In the genomic region with DNA sequence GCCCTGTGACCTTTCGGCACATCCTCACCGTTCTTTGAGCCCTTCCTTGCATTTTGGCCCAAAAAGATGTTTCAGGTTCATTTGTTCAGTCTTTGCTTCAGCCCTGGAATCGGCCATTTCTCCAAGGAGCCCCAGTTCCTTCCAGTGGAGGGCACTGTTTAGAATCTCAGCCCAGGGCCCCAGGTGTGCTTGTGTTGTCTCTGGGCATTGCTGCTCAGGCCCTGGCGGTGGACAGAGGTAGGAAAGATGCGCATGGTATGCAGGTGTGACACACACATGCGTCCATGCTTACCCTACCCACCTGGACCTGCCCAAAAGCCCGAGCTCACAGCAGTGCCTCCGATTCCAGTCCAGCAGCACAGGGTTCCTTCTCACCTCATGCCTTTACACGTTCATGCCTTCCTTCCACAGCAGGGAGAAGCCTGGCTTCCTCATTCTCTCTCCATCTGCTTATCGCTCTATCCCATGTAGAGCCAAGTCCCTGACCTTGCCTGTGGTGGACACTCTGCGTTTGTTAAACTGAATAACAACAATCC, we compare ENCODE assay signal across 8 cellular contexts.
DNase-seq lines count a peak whose midpoint lies in the region; TF ChIP-seq lines count a peak whose summit lies in the region.

No MANE protein-coding gene starts in this region.

- H3K9me3 ChIP-seq in MG63 = no peaks in the 10 kb centered on the region

- in situ Hi-C loops in astrocyte of the spinal cord (cut with HindIII; ENCODE audit: low sequenced_read_pairs) = no loop called here

- no peaks in the 10 kb centered on the region for H3K36me3 ChIP-seq in MG63

- H3K27me3 ChIP-seq in MG63 = no peaks in the 10 kb centered on the region

- no peak overlapping the region for H3K4me3 Mint-ChIP-seq in mesothelial cell of epicardium

- peaks cover 7% of the 10 kb centered on the region for H3K4me1 Mint-ChIP-seq in mesothelial cell of epicardium

- no peaks in the 10 kb centered on the region for H3K9me3 Mint-ChIP-seq in mesothelial cell of epicardium

- TF ChIP-seq CTCF in astrocyte of the spinal cord (IDR thresholded peaks at IDR 0.05; ENCODE audit: low read depth, low read length) = peak; percentile 41
- peak; percentile 41 for TF ChIP-seq CTCF in mesothelial cell of epicardium (IDR thresholded peaks at IDR 0.05; ENCODE audit: unreplicated experiment)

- DNase-seq in ELF-1 (ENCODE audit: low read depth, low spot score) = peak; percentile 74
- peak; percentile 82 for DNase-seq in HPDE6-E6E7 (ENCODE audit: extremely low spot score)
- no peak for DNase-seq in astrocyte of the spinal cord (ENCODE audit: low read depth, low spot score)
- DNase-seq in mesothelial cell of epicardium (ENCODE audit: low spot score in 2 of 2, unreplicated experiment in 2 of 2) = no peak
- no peak for DNase-seq in MG63
- no peak for DNase-seq in stimulated activated CD4-positive, alpha-beta T cell treated with anti-CD3 and anti-CD28 coated beads, Interleukin-2, amount 100 ng/mL, for 48 hours
- no peak for DNase-seq in DMS153 treated with DMSO at 0.1 percent for 48 hours (lab: John Stamatoyannopoulos, UW; ENCODE audit: unreplicated experiment)
- no peak for DNase-seq in COLO829 (ENCODE audit: low spot score)

- no peak overlapping the region for H3K27ac Mint-ChIP-seq in mesothelial cell of epicardium

- no peak overlapping the region for H3K4me3 ChIP-seq in astrocyte of the spinal cord (ENCODE audit: low read depth, low read length)
- H3K4me3 ChIP-seq in MG63 = no peak overlapping the region

- no peaks in the 10 kb centered on the region for H3K36me3 Mint-ChIP-seq in mesothelial cell of epicardium

- H3K27me3 Mint-ChIP-seq in mesothelial cell of epicardium (ENCODE audit: low read depth) = no peaks in the 10 kb centered on the region

Comparison
In these comparisons a context has a peak if more than half of its experiments do, and no peak if none do; other contexts are left out.
1. DNase-seq: peak in ELF-1 (single experiment) and HPDE6-E6E7 (single experiment); none in astrocyte of the spinal cord (single experiment), mesothelial cell of epicardium (0 of 2), MG63 (single experiment), stimulated activated CD4-positive, alpha-beta T cell treated with anti-CD3 and anti-CD28 coated beads, Interleukin-2, amount 100 ng/mL, for 48 hours (0 of 2), DMS153 treated with DMSO at 0.1 percent for 48 hours (single experiment) and COLO829 (single experiment).